ENCODE assay signal across 10 cellular contexts in genomic region chr10:124685251-124685650, GRCh38. TPM values are rescaled to one million over a fixed set of nuclear protein-coding genes. Genes with fewer than 3 reads are reported as not detected.
DNase-seq lines count a peak whose midpoint lies in the region; ATAC-seq, FAIRE-seq and TF ChIP-seq lines count a peak whose summit lies in the region.
"Had no signal": no experiment of that assay in that cellular context is flagged by ENCODE, and none has a peak within 500 bp of the region (broad histone marks: within the 10 kb centered on the region; RNA-seq: fewer than 3 reads in every experiment).

No MANE protein-coding gene starts in this region.

- no peaks in the 10 kb centered on the region for H3K27me3 ChIP-seq in H7 (ENCODE audit: control insufficient read depth, insufficient read depth, low read length)
- H3K27me3 ChIP-seq: body of pancreas had no signal

- no peak for TF ChIP-seq POLR2A in H54 (IDR thresholded peaks at IDR 0.05; ENCODE audit: low read depth, low read length)

- TF ChIP-seq CTCF in kidney (IDR thresholded peaks at IDR 0.05; ENCODE audit: borderline replicate concordance, extremely low read depth, insufficient read depth), result no peak

- peak overlapping the region; percentile 73 to 81 for H3K27ac ChIP-seq in kidney (ENCODE audit: low read depth in 2 of 2, low read length in 2 of 2)

- H3K9ac ChIP-seq in kidney (ENCODE audit: low read length in 2 of 2), result no peak overlapping the region

- no peaks in the 10 kb centered on the region for H3K9me3 ChIP-seq in kidney (ENCODE audit: control insufficient read depth in 1 of 2, low read length in 2 of 2)
- H3K9me3 ChIP-seq: body of pancreas had no signal

- DNase-seq in Jurkat, Clone E6-1 (ENCODE audit: low read depth, low spot score), result peak; percentile 77
- DNase-seq in kidney (peak; percentile 84), H7 (no peak), H54 (ENCODE audit: insufficient read length, low spot score) (no peak), foreskin melanocyte (no peak)
- no peak for DNase-seq in stimulated activated naive B cell treated with anti-CD40 and anti-IgM and Interleukin-4, amounts not matched to agents 10 μg/mL and 1 μg/mL and 100 μg/mL, for 72 hours
- DNase-seq: NCI-H2171 treated with DMSO at 0.1 percent for 48 hours had no signal

- no peaks in the 10 kb centered on the region for H3K9me3 Mint-ChIP-seq in activated T-helper 17 cell treated with anti-CD3 and anti-CD28 coated beads, Interleukin-2, amount 50 U/mL, for 72 hours
- H3K9me3 Mint-ChIP-seq in stimulated activated naive B cell treated with anti-CD40 and anti-IgM and Interleukin-4, amounts not matched to agents 10 μg/mL and 1 μg/mL and 100 μg/mL, for 72 hours, result no peaks in the 10 kb centered on the region

- no peak for FAIRE-seq in kidney (lab: Jason Lieb, UNC)
- FAIRE-seq in H54 (lab: Jason Lieb, UNC), result no peak

- peak overlapping the region; percentile 32 for H3K4me3 ChIP-seq in Jurkat, Clone E6-1 (ENCODE audit: low read length)
- H3K4me3 ChIP-seq in kidney (ENCODE audit: low read length in 2 of 2), result no peak overlapping the region
- H3K4me3 ChIP-seq in H7 (ENCODE audit: insufficient read depth, low read depth, low read length), result no peak overlapping the region
- H3K4me3 ChIP-seq: body of pancreas had no signal

- peaks cover 62% of the 10 kb centered on the region for H3K4me1 Mint-ChIP-seq in activated T-helper 17 cell treated with anti-CD3 and anti-CD28 coated beads, Interleukin-2, amount 50 U/mL, for 72 hours
- H3K4me1 Mint-ChIP-seq in stimulated activated naive B cell treated with anti-CD40 and anti-IgM and Interleukin-4, amounts not matched to agents 10 μg/mL and 1 μg/mL and 100 μg/mL, for 72 hours, result peaks cover 72 to 97% of the 10 kb centered on the region in 2 donors

- peaks cover 25 to 50% of the 10 kb centered on the region in 2 donors for H3K4me1 ChIP-seq in kidney (ENCODE audit: control insufficient read depth in 1 of 2, insufficient read depth in 1 of 2, low read depth in 1 of 2, low read length in 2 of 2)

- peak overlapping the region; percentile 1 for H3K4me3 Mint-ChIP-seq in activated T-helper 17 cell treated with anti-CD3 and anti-CD28 coated beads, Interleukin-2, amount 50 U/mL, for 72 hours
- H3K4me3 Mint-ChIP-seq in stimulated activated naive B cell treated with anti-CD40 and anti-IgM and Interleukin-4, amounts not matched to agents 10 μg/mL and 1 μg/mL and 100 μg/mL, for 72 hours, result peak overlapping the region; percentile 32 to 46

- no peaks in the 10 kb centered on the region for H3K27me3 Mint-ChIP-seq in activated T-helper 17 cell treated with anti-CD3 and anti-CD28 coated beads, Interleukin-2, amount 50 U/mL, for 72 hours
- H3K27me3 Mint-ChIP-seq in stimulated activated naive B cell treated with anti-CD40 and anti-IgM and Interleukin-4, amounts not matched to agents 10 μg/mL and 1 μg/mL and 100 μg/mL, for 72 hours, result no peaks in the 10 kb centered on the region

- H3K27ac Mint-ChIP-seq in activated T-helper 17 cell treated with anti-CD3 and anti-CD28 coated beads, Interleukin-2, amount 50 U/mL, for 72 hours, result no peak overlapping the region
- H3K27ac Mint-ChIP-seq in stimulated activated naive B cell treated with anti-CD40 and anti-IgM and Interleukin-4, amounts not matched to agents 10 μg/mL and 1 μg/mL and 100 μg/mL, for 72 hours, result peak overlapping the region; percentile 92

- no peak for ATAC-seq in activated T-helper 17 cell treated with anti-CD3 and anti-CD28 coated beads, Interleukin-2, amount 50 U/mL, for 72 hours (replicated peaks)
- ATAC-seq in stimulated activated naive B cell treated with anti-CD40 and anti-IgM and Interleukin-4, amounts not matched to agents 10 μg/mL and 1 μg/mL and 100 μg/mL, for 72 hours (replicated peaks), result no peak
- no peak for ATAC-seq in HG02970 (IDR thresholded peaks at IDR 0.05; ENCODE audit: low FRiP score, unreplicated experiment)
- ATAC-seq: body of pancreas had no signal

- H3K36me3 ChIP-seq in kidney (ENCODE audit: control insufficient read depth in 1 of 2, insufficient read depth in 2 of 2, low read length in 2 of 2) (peaks cover 13 to 18% of the 10 kb centered on the region in 2 donors), H7 (replicated peaks; ENCODE audit: control insufficient read depth, insufficient read depth, low read length) (peaks cover 1% of the 10 kb centered on the region; the same call in 1 of the 2 replicates)

- intact Hi-C loops in kidney (cut with DNase I), result no loop called here

- peaks cover 85% of the 10 kb centered on the region for H3K36me3 Mint-ChIP-seq in activated T-helper 17 cell treated with anti-CD3 and anti-CD28 coated beads, Interleukin-2, amount 50 U/mL, for 72 hours (ENCODE audit: low read depth)
- peaks cover 21 to 32% of the 10 kb centered on the region in 2 donors for H3K36me3 Mint-ChIP-seq in stimulated activated naive B cell treated with anti-CD40 and anti-IgM and Interleukin-4, amounts not matched to agents 10 μg/mL and 1 μg/mL and 100 μg/mL, for 72 hours

RNA-seq across cellular contexts. Expression of gene FAM53B, which starts 58.9 kb away (rescaled TPM):
- 18.1 TPM for polyA plus RNA-seq in Jurkat, Clone E6-1 (2012; ENCODE audit: insufficient read depth, insufficient read length)
- 10 to 100 TPM; 21.7 to 36.8 TPM for total RNA-seq in activated T-helper 17 cell treated with anti-CD3 and anti-CD28 coated beads, Interleukin-2, amount 50 U/mL, for 72 hours
- 30.0 TPM for total RNA-seq in kidney
- polyA plus RNA-seq in kidney (ENCODE audit: insufficient read depth, low read depth, low replicate concordance), result 11.8 TPM
- 37.4 and 40.8 TPM in 2 replicates for total RNA-seq in H7 (2014; rRNA removed; shearing (Covaris generic))

Comparison
In these comparisons a context has a peak if more than half of its experiments do, and no peak if none do; other contexts are left out.
1. DNase-seq: peak in Jurkat, Clone E6-1 (single experiment) and kidney (single experiment); none in stimulated activated naive B cell treated with anti-CD40 and anti-IgM and Interleukin-4, amounts not matched to agents 10 μg/mL and 1 μg/mL and 100 μg/mL, for 72 hours (single experiment), H7 (single experiment), H54 (single experiment) and foreskin melanocyte (single experiment).